19 cellular contexts compared by ENCODE assay signal in the genomic region with DNA sequence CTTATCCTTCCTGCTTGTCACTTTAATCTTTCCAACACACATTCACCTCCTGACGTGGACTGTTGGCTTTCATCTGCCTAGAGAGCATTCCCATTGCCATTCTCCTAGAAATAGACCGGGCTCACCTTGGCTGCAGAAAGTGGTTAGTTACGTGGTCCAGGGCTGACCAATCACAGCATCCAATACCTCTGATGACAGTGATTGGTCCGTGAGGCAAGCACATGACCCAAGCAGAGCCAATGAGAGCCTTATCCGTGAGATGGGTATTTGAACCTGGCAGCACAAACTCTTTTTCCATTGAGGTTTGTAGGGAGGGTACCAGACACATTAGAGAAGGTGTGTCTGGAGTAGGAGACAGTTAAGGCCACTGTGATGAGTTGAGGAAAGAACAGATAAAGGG.
A peak's percentile ranks its signal among the peaks of the same experiment; 100 is the strongest.
DNase-seq lines count a peak whose midpoint lies in the region; ATAC-seq, FAIRE-seq and TF ChIP-seq lines count a peak whose summit lies in the region.
"Had no signal": no experiment of that assay in that cellular context is flagged by ENCODE, and none has a peak within 500 bp of the region (broad histone marks: within the 10 kb centered on the region; RNA-seq: fewer than 3 reads in every experiment).

No MANE protein-coding gene starts in this region.

- H3K36me3 ChIP-seq in CD8-positive, alpha-beta T cell (ENCODE audit: insufficient read depth, low read length): peaks cover 7% of the 10 kb centered on the region
- H3K36me3 ChIP-seq in K562 (ENCODE audit: control insufficient read depth, insufficient read depth, low read length): no peaks in the 10 kb centered on the region
- H3K36me3 ChIP-seq: BE2C had no signal

- no peak for DNase-seq in CD8-positive, alpha-beta T cell
- peak; percentile 4 to 50 (median 22) for DNase-seq in K562 (ENCODE audit: extremely low read depth in 1 of 4, low spot score in 3 of 4)
- peak; percentile 26 for DNase-seq in mesenteric fat pad (ENCODE audit: low spot score)
- no peak for DNase-seq in RKO (ENCODE audit: low spot score)
- no peak for DNase-seq in head of caudate nucleus
- DNase-seq in DMS153 treated with DMSO at 0.1 percent for 48 hours (lab: John Stamatoyannopoulos, UW; ENCODE audit: unreplicated experiment): no peak
- no peak for DNase-seq in NCI-H2227 treated with DMSO at 0.1 percent for 48 hours (lab: John Stamatoyannopoulos, UW)
- DNase-seq: BE2C; Caco-2; CD4-positive, alpha-beta memory T cell; DMS53; GF-D8; H7; KG1 had no signal

- BruUV-seq in K562 (replicated peaks; lab: Mats Ljungman, UMichigan): no TSS peak

- no peak for TF ChIP-seq POLR2A in K562 (conservative IDR thresholded peaks at IDR 0.05)

- peak overlapping the region; percentile 11 for H3K27ac Mint-ChIP-seq in CD8-positive, alpha-beta T cell

- POLR2A ChIA-PET in CD8-positive, alpha-beta T cell (lab: Charles Lee): no interaction called here
- POLR2A ChIA-PET in K562 (lab: Yijun Ruan, JAX): no interaction called here

- intact Hi-C loops in CD8-positive, alpha-beta T cell (cut with DNase I, micrococcal nuclease): no loop called here
- intact Hi-C loops in K562 (cut with micrococcal nuclease) (no loop called here), head of caudate nucleus (cut with DNase I) (no loop called here)

- no peak for TF ChIP-seq EP300 in Ishikawa (IDR thresholded peaks at IDR 0.05; ENCODE audit: borderline replicate concordance)
- TF ChIP-seq EP300 in K562 (IDR thresholded peaks at IDR 0.05; ENCODE audit: low read length): no peak

- no peak overlapping the region for H3K4me2 ChIP-seq in K562 (ENCODE audit: insufficient read depth, low read length)

- no peak for FAIRE-seq in K562 (lab: Jason Lieb, UNC)
- FAIRE-seq: A204.1, GM18507, HTR-8/SVneo had no signal

- no peaks in the 10 kb centered on the region for H3K27me3 ChIP-seq in CD8-positive, alpha-beta T cell (ENCODE audit: insufficient read depth, low read length)
- H3K27me3 ChIP-seq in K562 (ENCODE audit: control insufficient read depth in 2 of 2, insufficient read depth in 2 of 2, low read length in 2 of 2): no peaks in the 10 kb centered on the region
- H3K27me3 ChIP-seq: BE2C had no signal

- H4K20me1 ChIP-seq in K562 (replicated peaks; ENCODE audit: control insufficient read depth, insufficient read depth, low read length): no peaks in the 10 kb centered on the region; the same call in 1 of the 2 replicates

- no peaks in the 10 kb centered on the region for H3K4me1 ChIP-seq in CD8-positive, alpha-beta T cell (ENCODE audit: insufficient read depth, low read length)
- no peaks in the 10 kb centered on the region for H3K4me1 ChIP-seq in K562 (replicated peaks in 1 of 2; ENCODE audit: control insufficient read depth in 2 of 2, insufficient read depth in 2 of 2, low read length in 2 of 2)
- H3K4me1 ChIP-seq: BE2C, Caco-2 had no signal

- ATAC-seq in CD8-positive, alpha-beta T cell: no peak
- ATAC-seq in K562: peak; percentile 79

- TF ChIP-seq CTCF in CD8-positive, alpha-beta T cell (IDR thresholded peaks at IDR 0.05): no peak
- TF ChIP-seq CTCF in K562 (IDR thresholded peaks at IDR 0.05 in 2 of 3, conservative IDR thresholded peaks at IDR 0.05 in 1 of 3; ENCODE audit: insufficient read depth in 2 of 3, low read depth in 1 of 3, low read length in 3 of 3): no peak

- H3K9me3 ChIP-seq in CD8-positive, alpha-beta T cell (ENCODE audit: low read length): no peaks in the 10 kb centered on the region
- H3K9me3 ChIP-seq in K562 (replicated peaks; ENCODE audit: control insufficient read depth, insufficient read depth, low read depth, low read length): no peaks in the 10 kb centered on the region
- H3K9me3 ChIP-seq: BE2C, Caco-2 had no signal

- H3K4me3 Mint-ChIP-seq in CD8-positive, alpha-beta T cell: no peak overlapping the region
- H3K4me3 Mint-ChIP-seq: CD4-positive, alpha-beta memory T cell had no signal

- no peak overlapping the region for H3K9ac ChIP-seq in K562 (ENCODE audit: insufficient read depth in 1 of 2, low read depth in 2 of 2, low read length in 2 of 2)

- CTCF ChIA-PET in CD8-positive, alpha-beta T cell (lab: Charles Lee): no interaction called here
- CTCF ChIA-PET in K562 (lab: Yijun Ruan, JAX; ENCODE audit: low intra/inter-chr PET ratio): no interaction called here

- WGBS in K562 (ENCODE audit: insufficient coverage, low coverage, missing lambda C conversion rate): 19% methylated on average over 5 of the region's 5 CpGs

- TF ChIP-seq RAD21 in Ishikawa (IDR thresholded peaks at IDR 0.05; ENCODE audit: low read depth): no peak
- no peak for TF ChIP-seq RAD21 in K562 (CRISPR knock-in tag; conservative IDR thresholded peaks at IDR 0.05 in 1 of 2, IDR thresholded peaks at IDR 0.05 in 1 of 2)

- peaks cover 52% of the 10 kb centered on the region for H3K36me3 Mint-ChIP-seq in CD8-positive, alpha-beta T cell

- no peaks in the 10 kb centered on the region for H3K9me1 ChIP-seq in K562 (ENCODE audit: control insufficient read depth, insufficient read depth, low read length)

- H3K4me3 ChIP-seq in CD8-positive, alpha-beta T cell (ENCODE audit: low read depth, low read length): no peak overlapping the region
- H3K4me3 ChIP-seq in K562: no peak overlapping the region

- no peak overlapping the region for H2AFZ ChIP-seq in K562 (ENCODE audit: low read depth, low read length)

- H3K9me3 Mint-ChIP-seq in CD8-positive, alpha-beta T cell: no peaks in the 10 kb centered on the region
- H3K9me3 Mint-ChIP-seq: CD4-positive, alpha-beta memory T cell had no signal

- H3K4me1 Mint-ChIP-seq in CD8-positive, alpha-beta T cell (ENCODE audit: low read depth): peaks cover 5% of the 10 kb centered on the region

- in situ Hi-C loops in K562 (cut with MboI): no loop called here

- H3K79me2 ChIP-seq in K562 (ENCODE audit: control insufficient read depth, insufficient read depth, low read length): no peaks in the 10 kb centered on the region

- no peak overlapping the region for H3K27ac ChIP-seq in CD8-positive, alpha-beta T cell (ENCODE audit: low read depth, low read length)
- H3K27ac ChIP-seq in K562 (ENCODE audit: extremely low read depth, low read depth, low read length): no peak overlapping the region
- H3K27ac ChIP-seq: C4-2B had no signal

- no peaks in the 10 kb centered on the region for H3K27me3 Mint-ChIP-seq in CD8-positive, alpha-beta T cell (ENCODE audit: low read depth)
- H3K27me3 Mint-ChIP-seq: CD4-positive, alpha-beta memory T cell had no signal

TF ChIP-seq in Ishikawa, 13 proteins besides CTCF, POLR2A, EP300 and RAD21:
- TF ChIP-seq TCF12 (IDR thresholded peaks at IDR 0.05; ENCODE audit: low read depth) (no peak), TEAD4 (IDR thresholded peaks at IDR 0.05) (no peak)
- TF ChIP-seq, protein P1, sequence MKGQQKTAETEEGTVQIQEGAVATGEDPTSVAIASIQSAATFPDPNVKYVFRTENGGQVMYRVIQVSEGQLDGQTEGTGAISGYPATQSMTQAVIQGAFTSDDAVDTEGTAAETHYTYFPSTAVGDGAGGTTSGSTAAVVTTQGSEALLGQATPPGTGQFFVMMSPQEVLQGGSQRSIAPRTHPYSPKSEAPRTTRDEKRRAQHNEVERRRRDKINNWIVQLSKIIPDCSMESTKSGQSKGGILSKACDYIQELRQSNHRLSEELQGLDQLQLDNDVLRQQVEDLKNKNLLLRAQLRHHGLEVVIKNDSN (IDR thresholded peaks at IDR 0.05): peak; percentile 41; the same call in 1 of the 2 replicates
TF ChIP-seq in Ishikawa: peak in this region for 1.

TF ChIP-seq in K562, 482 proteins besides CTCF, POLR2A, EP300 and RAD21:
- TF ChIP-seq RAD51 (IDR thresholded peaks at IDR 0.05; ENCODE audit: borderline replicate concordance, low read depth) (peak; percentile 58; the same call in 1 of the 2 replicates), GABPB1 (CRISPR knock-in tag; IDR thresholded peaks at IDR 0.05) (no peak), NFYB (IDR thresholded peaks at IDR 0.05; ENCODE audit: extremely low read depth, insufficient read length) (peak; percentile 69), PHF21A (IDR thresholded peaks at IDR 0.05; ENCODE audit: borderline replicate concordance, low read depth) (0 out of 2 replicates have a peak, but pooled peaks have one; percentile 12)
- TF ChIP-seq, protein P1 (CRISPR knock-in tag; IDR thresholded peaks at IDR 0.05): peak; percentile 75
- TF ChIP-seq, protein P2, sequence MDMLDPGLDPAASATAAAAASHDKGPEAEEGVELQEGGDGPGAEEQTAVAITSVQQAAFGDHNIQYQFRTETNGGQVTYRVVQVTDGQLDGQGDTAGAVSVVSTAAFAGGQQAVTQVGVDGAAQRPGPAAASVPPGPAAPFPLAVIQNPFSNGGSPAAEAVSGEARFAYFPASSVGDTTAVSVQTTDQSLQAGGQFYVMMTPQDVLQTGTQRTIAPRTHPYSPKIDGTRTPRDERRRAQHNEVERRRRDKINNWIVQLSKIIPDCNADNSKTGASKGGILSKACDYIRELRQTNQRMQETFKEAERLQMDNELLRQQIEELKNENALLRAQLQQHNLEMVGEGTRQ (CRISPR knock-in tag; IDR thresholded peaks at IDR 0.05): peak; percentile 79
- TF ChIP-seq, protein P3, sequence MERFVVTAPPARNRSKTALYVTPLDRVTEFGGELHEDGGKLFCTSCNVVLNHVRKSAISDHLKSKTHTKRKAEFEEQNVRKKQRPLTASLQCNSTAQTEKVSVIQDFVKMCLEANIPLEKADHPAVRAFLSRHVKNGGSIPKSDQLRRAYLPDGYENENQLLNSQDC (CRISPR knock-in tag; IDR thresholded peaks at IDR 0.05): no peak

Comparison
In these comparisons a context has a peak if more than half of its experiments do, and no peak if none do; other contexts are left out.
1. DNase-seq: peak in K562 (4 of 4) and mesenteric fat pad (single experiment); none in CD8-positive, alpha-beta T cell (0 of 7), RKO (single experiment), head of caudate nucleus (0 of 42), DMS153 treated with DMSO at 0.1 percent for 48 hours (single experiment) and NCI-H2227 treated with DMSO at 0.1 percent for 48 hours (single experiment).